In genomic region chr7:107559864-107560263, GRCh38 we compare ENCODE assay signal across 10 cellular contexts. TPM values are rescaled to one million over a fixed set of nuclear protein-coding genes. Genes with fewer than 3 reads are reported as not detected.
DNase-seq lines count a peak whose midpoint lies in the region; ATAC-seq and TF ChIP-seq lines count a peak whose summit lies in the region.
"Had no signal": no experiment of that assay in that cellular context is flagged by ENCODE, and none has a peak within 500 bp of the region (broad histone marks: within the 10 kb centered on the region; RNA-seq: fewer than 3 reads in every experiment).

No MANE protein-coding gene starts in this region.

- no peak overlapping the region for H3K27ac Mint-ChIP-seq in stimulated activated naive CD8-positive, alpha-beta T cell treated with anti-CD3 and anti-CD28 coated beads, Interleukin-15, amount 100 ng/mL, for 72 hours
- H3K27ac Mint-ChIP-seq in activated CD4-positive, alpha-beta memory T cell treated with anti-CD3 and anti-CD28 coated beads, Interleukin-2, amount 10 ng/mL, durations not matched to agents 7 days and 5 days: no peak overlapping the region

- no peak overlapping the region for H3K4me3 ChIP-seq in fibroblast of villous mesenchyme (ENCODE audit: low read depth, low read length)

- peak overlapping the region; percentile 34 to 90 for H3K4me3 Mint-ChIP-seq in stimulated activated naive CD8-positive, alpha-beta T cell treated with anti-CD3 and anti-CD28 coated beads, Interleukin-15, amount 100 ng/mL, for 72 hours
- peak overlapping the region; percentile 76 for H3K4me3 Mint-ChIP-seq in activated CD4-positive, alpha-beta memory T cell treated with anti-CD3 and anti-CD28 coated beads, Interleukin-2, amount 10 ng/mL, durations not matched to agents 7 days and 5 days

- ATAC-seq in stimulated activated naive CD8-positive, alpha-beta T cell treated with anti-CD3 and anti-CD28 coated beads, Interleukin-15, amount 100 ng/mL, for 72 hours: no peak
- no peak for ATAC-seq in stimulated activated naive CD8-positive, alpha-beta T cell treated with anti-CD3 and anti-CD28 coated beads, Interleukin-15, Interleukin-2, amounts not matched to agents 100 U/mL and 50 U/mL, for 24 hours
- no peak for ATAC-seq in HG02852 (IDR thresholded peaks at IDR 0.05; ENCODE audit: unreplicated experiment)
- ATAC-seq in GM21825 (IDR thresholded peaks at IDR 0.05; ENCODE audit: unreplicated experiment): no peak
- ATAC-seq in HG03521 (IDR thresholded peaks at IDR 0.05; ENCODE audit: unreplicated experiment): no peak
- no peak for ATAC-seq in HG02763 (IDR thresholded peaks at IDR 0.05; ENCODE audit: unreplicated experiment)

- H3K9me3 Mint-ChIP-seq in stimulated activated naive CD8-positive, alpha-beta T cell treated with anti-CD3 and anti-CD28 coated beads, Interleukin-15, amount 100 ng/mL, for 72 hours: no peaks in the 10 kb centered on the region
- no peaks in the 10 kb centered on the region for H3K9me3 Mint-ChIP-seq in activated CD4-positive, alpha-beta memory T cell treated with anti-CD3 and anti-CD28 coated beads, Interleukin-2, amount 10 ng/mL, durations not matched to agents 7 days and 5 days

- no peak for DNase-seq in stimulated activated naive CD8-positive, alpha-beta T cell treated with anti-CD3 and anti-CD28 coated beads, Interleukin-15, amount 100 ng/mL, for 72 hours
- no peak for DNase-seq in stimulated activated naive CD8-positive, alpha-beta T cell treated with anti-CD3 and anti-CD28 coated beads, Interleukin-15, Interleukin-2, amounts not matched to agents 100 U/mL and 50 U/mL, for 24 hours
- DNase-seq in activated CD4-positive, alpha-beta memory T cell treated with anti-CD3 and anti-CD28 coated beads, Interleukin-2, amount 10 ng/mL, durations not matched to agents 7 days and 5 days: no peak
- DNase-seq in fibroblast of villous mesenchyme (ENCODE audit: low read depth): peak; percentile 55
- DNase-seq: COR-L47, retina had no signal

- peaks cover 36% of the 10 kb centered on the region for H3K36me3 Mint-ChIP-seq in activated CD4-positive, alpha-beta memory T cell treated with anti-CD3 and anti-CD28 coated beads, Interleukin-2, amount 10 ng/mL, durations not matched to agents 7 days and 5 days (ENCODE audit: low read depth)

- no peaks in the 10 kb centered on the region for H3K27me3 Mint-ChIP-seq in stimulated activated naive CD8-positive, alpha-beta T cell treated with anti-CD3 and anti-CD28 coated beads, Interleukin-15, amount 100 ng/mL, for 72 hours
- no peaks in the 10 kb centered on the region for H3K27me3 Mint-ChIP-seq in activated CD4-positive, alpha-beta memory T cell treated with anti-CD3 and anti-CD28 coated beads, Interleukin-2, amount 10 ng/mL, durations not matched to agents 7 days and 5 days

- TF ChIP-seq CTCF in fibroblast of villous mesenchyme (IDR thresholded peaks at IDR 0.05; ENCODE audit: insufficient read depth, low read depth, low read length): no peak

- POLR2A ChIA-PET in activated CD4-positive, alpha-beta memory T cell treated with anti-CD3 and anti-CD28 coated beads, Interleukin-2, amount 10 ng/mL, durations not matched to agents 7 days and 5 days (lab: Charles Lee): interaction anchor here (1.2 to 1.7 kb wide), 2 partner anchors 100 to 331 kb away, joined by 3 to 6 read pairs; partner anchors contain the start of gene DLD

- CTCF ChIA-PET in activated CD4-positive, alpha-beta memory T cell treated with anti-CD3 and anti-CD28 coated beads, Interleukin-2, amount 10 ng/mL, durations not matched to agents 7 days and 5 days (lab: Charles Lee): no interaction called here

- H3K4me1 Mint-ChIP-seq in stimulated activated naive CD8-positive, alpha-beta T cell treated with anti-CD3 and anti-CD28 coated beads, Interleukin-15, amount 100 ng/mL, for 72 hours: peaks cover 65% of the 10 kb centered on the region
- H3K4me1 Mint-ChIP-seq in activated CD4-positive, alpha-beta memory T cell treated with anti-CD3 and anti-CD28 coated beads, Interleukin-2, amount 10 ng/mL, durations not matched to agents 7 days and 5 days: peaks cover 58% of the 10 kb centered on the region

RNA-seq across cellular contexts. Expression of gene COG5, which starts 3.9 kb away (rescaled TPM):
- total RNA-seq in activated CD4-positive, alpha-beta memory T cell treated with anti-CD3 and anti-CD28 coated beads, Interleukin-2, amount 10 ng/mL, durations not matched to agents 7 days and 5 days: 10 to 100 TPM; 40.1 to 45.3 TPM
- total RNA-seq in fibroblast of villous mesenchyme: 27.7 and 32.0 TPM in 2 replicates

RNA-seq across cellular contexts. Expression of gene DUS4L, which starts 3.9 kb away (rescaled TPM):
- total RNA-seq in activated CD4-positive, alpha-beta memory T cell treated with anti-CD3 and anti-CD28 coated beads, Interleukin-2, amount 10 ng/mL, durations not matched to agents 7 days and 5 days: 1 to 10 TPM; 8.1 to 8.9 TPM
- 7.4 and 10.4 TPM in 2 replicates for total RNA-seq in fibroblast of villous mesenchyme

RNA-seq across cellular contexts. Expression of gene BCAP29, which starts 20.2 kb away (rescaled TPM):
- total RNA-seq in activated CD4-positive, alpha-beta memory T cell treated with anti-CD3 and anti-CD28 coated beads, Interleukin-2, amount 10 ng/mL, durations not matched to agents 7 days and 5 days: 10 to 100 TPM; 49.1 to 52.5 TPM
- total RNA-seq in fibroblast of villous mesenchyme: 50.6 and 62.2 TPM in 2 replicates
